In the genomic region with DNA sequence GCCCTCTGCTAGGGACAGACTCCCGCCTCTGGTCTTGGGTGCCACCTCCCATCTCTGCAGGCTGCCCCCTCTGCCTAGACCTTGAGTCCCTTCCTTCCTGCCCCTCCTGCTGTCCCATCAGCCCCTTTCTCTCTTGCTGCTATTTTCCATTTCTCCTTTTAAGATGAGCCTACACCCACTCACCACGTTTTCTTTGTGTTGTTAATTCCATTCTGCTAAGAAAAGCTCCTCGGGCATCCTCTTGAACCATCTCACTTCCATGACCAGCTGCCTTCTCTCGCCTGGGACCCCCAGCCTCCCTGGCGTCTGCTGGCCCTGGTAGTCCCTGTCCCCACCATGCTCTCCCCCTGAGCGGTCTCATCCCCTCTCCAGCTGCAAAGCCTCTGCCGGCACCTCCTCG, we compare ENCODE assay signal across 20 cellular contexts.
DNase-seq lines count a peak whose midpoint lies in the region; ATAC-seq lines count a peak whose summit lies in the region.
"Had no signal": no experiment of that assay in that cellular context is flagged by ENCODE, and none has a peak within 500 bp of the region (broad histone marks: within the 10 kb centered on the region; RNA-seq: fewer than 3 reads in every experiment).

No MANE protein-coding gene starts in this region.

- no peaks in the 10 kb centered on the region for H3K4me1 Mint-ChIP-seq in activated T-helper 17 cell treated with anti-CD3 and anti-CD28 coated beads, Interleukin-2, amount 50 U/mL, for 72 hours

- H3K4me1 ChIP-seq in BLaER1 (peaks cover 42% of the 10 kb centered on the region), iPS-20b (ENCODE audit: insufficient read depth, low read length) (peaks cover 8% of the 10 kb centered on the region; the same call in 1 of the 2 replicates)
- H3K4me1 ChIP-seq: HAP-1, SJSA1 had no signal

- H3K4me3 ChIP-seq in BLaER1 (no peak overlapping the region), H7 (ENCODE audit: insufficient read depth, low read depth, low read length) (no peak overlapping the region), iPS-20b (ENCODE audit: low read length) (peak overlapping the region; percentile 14; the same call in 1 of the 2 replicates)
- H3K4me3 ChIP-seq: HAP-1, SJSA1 had no signal

- ATAC-seq in activated T-helper 17 cell treated with anti-CD3 and anti-CD28 coated beads, Interleukin-2, amount 50 U/mL, for 72 hours (replicated peaks), result no peak
- ATAC-seq: Right ventricle myocardium inferior had no signal

- H3K27me3 ChIP-seq in BLaER1 (no peaks in the 10 kb centered on the region), H7 (ENCODE audit: control insufficient read depth, insufficient read depth, low read length) (no peaks in the 10 kb centered on the region), iPS-20b (ENCODE audit: insufficient read depth, low read length) (no peaks in the 10 kb centered on the region)
- H3K27me3 ChIP-seq: SJSA1 had no signal

- no peaks in the 10 kb centered on the region for H3K27me3 Mint-ChIP-seq in activated T-helper 17 cell treated with anti-CD3 and anti-CD28 coated beads, Interleukin-2, amount 50 U/mL, for 72 hours

- H3K9ac ChIP-seq in BLaER1 (0 out of 2 replicates have a peak overlapping the region, but pooled peaks have one; percentile 6), iPS-20b (ENCODE audit: low read depth, low read length) (peak overlapping the region; percentile 61)
- H3K9ac ChIP-seq: KMS-11 had no signal

- H3K9me3 Mint-ChIP-seq in activated T-helper 17 cell treated with anti-CD3 and anti-CD28 coated beads, Interleukin-2, amount 50 U/mL, for 72 hours, result no peaks in the 10 kb centered on the region

- DNase-seq in H7 (peak; percentile 69), NCI-H748 (lab: John Stamatoyannopoulos, UW; ENCODE audit: unreplicated experiment) (no peak), activated T-cell treated with anti-CD3 and anti-CD28 coated beads for 4 hours (no peak), nucleus accumbens (lab: John Stamatoyannopoulos, UW) (no peak), UCSD-AML1 (lab: John Stamatoyannopoulos, UW; ENCODE audit: unreplicated experiment) (no peak)
- DNase-seq: EL, IMR-90, NCI-H1105 treated with DMSO at 0.1 percent for 48 hours, NCI-H1694, NCI-H2081 treated with DMSO at 0.1 percent for 48 hours, NCI-H446, NCI-H526 had no signal

- H3K4me3 Mint-ChIP-seq in activated T-helper 17 cell treated with anti-CD3 and anti-CD28 coated beads, Interleukin-2, amount 50 U/mL, for 72 hours, result no peak overlapping the region

- H3K27ac Mint-ChIP-seq in activated T-helper 17 cell treated with anti-CD3 and anti-CD28 coated beads, Interleukin-2, amount 50 U/mL, for 72 hours, result peak overlapping the region; percentile 9

- H3K36me3 ChIP-seq in BLaER1 (peaks cover 100% of the 10 kb centered on the region), H7 (replicated peaks; ENCODE audit: control insufficient read depth, insufficient read depth, low read length) (peaks cover 12% of the 10 kb centered on the region), iPS-20b (ENCODE audit: insufficient read depth, low read depth, low read length) (peaks cover 68% of the 10 kb centered on the region)

- H3K4me2 ChIP-seq in BLaER1, result 0 out of 2 replicates have a peak overlapping the region, but pooled peaks have one; percentile 31
- H3K4me2 ChIP-seq: KMS-11 had no signal

- peaks cover 17% of the 10 kb centered on the region; the same call in 1 of the 2 replicates for H4K20me1 ChIP-seq in BLaER1

- H3K27ac ChIP-seq in BLaER1 (peak overlapping the region; percentile 38; the same call in 1 of the 2 replicates), iPS-20b (ENCODE audit: low read length) (peak overlapping the region; percentile 58)
- H3K27ac ChIP-seq: HL-60, KMS-11, SJSA1 had no signal

- H3K9me3 ChIP-seq in BLaER1 (no peaks in the 10 kb centered on the region), iPS-20b (ENCODE audit: insufficient read depth, low read depth, low read length) (no peaks in the 10 kb centered on the region)
- H3K9me3 ChIP-seq: HAP-1, SJSA1 had no signal

- peaks cover 25% of the 10 kb centered on the region for H3K36me3 Mint-ChIP-seq in activated T-helper 17 cell treated with anti-CD3 and anti-CD28 coated beads, Interleukin-2, amount 50 U/mL, for 72 hours (ENCODE audit: low read depth)
